ENCODE assay signal across 9 cellular contexts in the genomic region with DNA sequence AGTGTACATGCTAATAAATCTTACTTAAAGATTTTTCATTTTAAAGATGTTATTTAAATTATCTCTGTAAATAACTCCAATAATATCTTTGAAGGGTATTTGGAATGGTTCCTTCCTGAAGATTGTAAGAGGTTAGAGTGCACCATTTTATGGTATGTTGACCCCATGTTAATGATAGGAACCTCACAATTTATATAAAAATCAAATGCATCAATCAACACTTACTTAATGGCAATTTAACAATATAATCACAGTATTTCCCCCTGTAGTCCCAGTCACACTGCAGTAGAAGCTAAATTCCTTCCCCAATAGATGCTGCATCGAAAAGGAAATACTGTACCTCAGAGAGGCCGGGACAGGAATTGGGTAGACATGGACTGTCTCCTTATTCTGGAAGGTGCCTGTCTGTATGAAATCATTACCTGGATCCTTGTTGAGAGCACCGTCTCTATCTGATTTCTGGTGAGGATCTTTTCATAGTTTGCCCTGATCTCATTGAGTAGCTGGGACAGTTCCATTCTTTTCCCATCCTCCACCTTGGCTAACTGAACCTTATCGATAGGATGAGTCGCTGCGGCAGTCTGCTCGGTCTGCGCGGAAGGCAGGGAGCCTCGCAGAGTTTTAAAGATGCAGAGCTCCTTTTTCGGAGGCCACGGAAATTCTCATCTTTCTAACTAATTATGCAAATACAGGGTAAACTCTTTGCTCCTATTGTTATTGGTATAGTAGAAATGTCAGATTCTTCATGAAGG. TPM values are rescaled to one million over a fixed set of nuclear protein-coding genes. Genes with fewer than 3 reads are reported as not detected.
DNase-seq lines count a peak whose midpoint lies in the region; ATAC-seq, FAIRE-seq and TF ChIP-seq lines count a peak whose summit lies in the region.
"Had no signal": no experiment of that assay in that cellular context is flagged by ENCODE, and none has a peak within 500 bp of the region (broad histone marks: within the 10 kb centered on the region; RNA-seq: fewer than 3 reads in every experiment).

A gene (minus strand): TSS at position 596 of the 752 bp plus-strand sequence. CDS start 78 bp downstream, at position 518.

- no peak for DNase-seq in astrocyte of the spinal cord (ENCODE audit: low read depth, low spot score)
- DNase-seq in keratinocyte (ENCODE audit: low read depth, low spot score) = no peak
- no peak for DNase-seq in sigmoid colon
- DNase-seq in NCI-H2107 treated with DMSO at 0.1 percent for 48 hours (lab: John Stamatoyannopoulos, UW; ENCODE audit: unreplicated experiment) = no peak
- DNase-seq in thyroid gland = no peak
- DNase-seq: central memory CD4-positive, alpha-beta T cell; WERI-Rb-1 had no signal

- 7 to 14% methylated on average over 12 of the region's 12 CpGs for WGBS in sigmoid colon, 2 donors
- WGBS in thyroid gland, 2 donors = 7 to 11% methylated on average over 12 of the region's 12 CpGs

- peak within 1 kb of the TSS; percentile 91 for H2AFZ ChIP-seq in keratinocyte (ENCODE audit: control insufficient read depth, low read length)

- H3K9me3 ChIP-seq in HUES48 (ENCODE audit: control insufficient read depth, insufficient read depth, low read length) (no peaks in the 10 kb centered on the region), keratinocyte (ENCODE audit: control insufficient read depth, low read depth, low read length) (no peaks in the 10 kb centered on the region), sigmoid colon (no peaks in the 10 kb centered on the region), thyroid gland (no peaks in the 10 kb centered on the region)

- peak; percentile 17 for FAIRE-seq in keratinocyte (lab: Jason Lieb, UNC)

- no peaks in the 10 kb centered on the region for H4K20me1 ChIP-seq in keratinocyte (ENCODE audit: control insufficient read depth, extremely low read depth, insufficient read depth, low read length)

- TF ChIP-seq POLR2A in sigmoid colon (IDR thresholded peaks at IDR 0.05) (no peak), thyroid gland (IDR thresholded peaks at IDR 0.05) (no peak)

- H3K27me3 ChIP-seq in HUES48 (ENCODE audit: control insufficient read depth, insufficient read depth, low read length) = no peaks in the 10 kb centered on the region; the same call in 1 of the 2 replicates
- no peaks in the 10 kb centered on the region for H3K27me3 ChIP-seq in keratinocyte (ENCODE audit: control insufficient read depth, extremely low read depth, insufficient read depth, low read length)
- peaks cover 0 to 28% (median 0%) of the 10 kb centered on the region in 3 donors for H3K27me3 ChIP-seq in sigmoid colon
- no peaks in the 10 kb centered on the region for H3K27me3 ChIP-seq in thyroid gland

- no peak for ATAC-seq in HG03439 (IDR thresholded peaks at IDR 0.05; ENCODE audit: unreplicated experiment)

- no peak within 1 kb of the TSS for H3K27ac ChIP-seq in HUES48 (ENCODE audit: low read depth, low read length)
- H3K27ac ChIP-seq in keratinocyte (ENCODE audit: control insufficient read depth, insufficient read depth, low read length) = no peak within 1 kb of the TSS
- H3K27ac ChIP-seq in sigmoid colon = no peak within 1 kb of the TSS
- no peak within 1 kb of the TSS for H3K27ac ChIP-seq in thyroid gland
- H3K27ac ChIP-seq: WERI-Rb-1 had no signal

- H3K79me2 ChIP-seq in keratinocyte (ENCODE audit: control insufficient read depth, insufficient read depth, low read length) = no peaks in the 10 kb centered on the region

- H3K4me1 ChIP-seq in HUES48 (ENCODE audit: control insufficient read depth, insufficient read depth, low read length) (no peaks in the 10 kb centered on the region), keratinocyte (ENCODE audit: control insufficient read depth, extremely low read depth, insufficient read depth, low read length) (peaks cover 4% of the 10 kb centered on the region), sigmoid colon (no peaks in the 10 kb centered on the region), thyroid gland (no peaks in the 10 kb centered on the region)

- peak within 1 kb of the TSS; percentile 89 for H3K4me2 ChIP-seq in keratinocyte (ENCODE audit: control insufficient read depth, extremely low read depth, insufficient read depth, low read depth, low read length)

- H3K9ac ChIP-seq in HUES48 (ENCODE audit: low read depth, low read length) (no peak within 1 kb of the TSS), keratinocyte (ENCODE audit: control insufficient read depth, extremely low read depth, insufficient read depth, low read length) (no peak within 1 kb of the TSS)

- TF ChIP-seq EP300 in sigmoid colon (IDR thresholded peaks at IDR 0.05) = no peak

- dilution Hi-C loops in keratinocyte (cut with MboI; ENCODE audit: extremely low pct_ligation_motif_present, low sequenced_read_pairs) = no loop called here

- TF ChIP-seq CTCF in astrocyte of the spinal cord (IDR thresholded peaks at IDR 0.05; ENCODE audit: low read depth, low read length) (no peak), keratinocyte (optimal IDR thresholded peaks at IDR 0.05 in 1 of 3, IDR thresholded peaks at IDR 0.05 in 1 of 3, conservative IDR thresholded peaks at IDR 0.05 in 1 of 3; ENCODE audit: extremely low read depth in 1 of 3, insufficient read depth in 2 of 3, low read length in 3 of 3) (no peak), sigmoid colon (IDR thresholded peaks at IDR 0.05) (no peak), thyroid gland (IDR thresholded peaks at IDR 0.05) (no peak)

- peak within 1 kb of the TSS; percentile 47 for H3K4me3 ChIP-seq in HUES48 (ENCODE audit: low read depth, low read length)
- H3K4me3 ChIP-seq in astrocyte of the spinal cord (ENCODE audit: low read depth, low read length) = peak within 1 kb of the TSS; percentile 12
- H3K4me3 ChIP-seq in keratinocyte (ENCODE audit: control insufficient read depth in 2 of 3, extremely low read depth in 1 of 3, insufficient read depth in 2 of 3, low read depth in 1 of 3, low read length in 3 of 3) = peak within 1 kb of the TSS; percentile 26 to 69 (median 52)
- peak within 1 kb of the TSS in 3 of 4 donors; percentile 20 to 29 (median 23) for H3K4me3 ChIP-seq in sigmoid colon
- H3K4me3 ChIP-seq in thyroid gland (replicated peaks in 1 of 3) = no peak within 1 kb of the TSS

- H3K36me3 ChIP-seq in HUES48 (ENCODE audit: control insufficient read depth, insufficient read depth, low read length) (no peaks in the 10 kb centered on the region), keratinocyte (ENCODE audit: control insufficient read depth in 2 of 2, extremely low read depth in 1 of 2, insufficient read depth in 2 of 2, low read length in 2 of 2) (no peaks in the 10 kb centered on the region), sigmoid colon (no peaks in the 10 kb centered on the region), thyroid gland (no peaks in the 10 kb centered on the region)
- H3K36me3 ChIP-seq: WERI-Rb-1 had no signal

- H3K9me1 ChIP-seq in keratinocyte (ENCODE audit: control insufficient read depth, extremely low read depth, insufficient read depth, low read length) = no peaks in the 10 kb centered on the region

- in situ Hi-C loops in astrocyte of the spinal cord (cut with HindIII; ENCODE audit: low sequenced_read_pairs) = no loop called here

- intact Hi-C loops in sigmoid colon (cut with DNase I) (no loop called here), thyroid gland (cut with DNase I) (no loop called here)

RNA-seq across cellular contexts. Expression of the gene that starts here (rescaled TPM):
- polyA plus RNA-seq in keratinocyte (0.45 to 0.76 TPM (median 0.49 TPM) in 3 replicates), sigmoid colon (1 to 10 TPM in 1 of 3 donors, under 1 TPM in 1, not detected in 1; 0.35 to 3.6 TPM)
- polyA plus RNA-seq in keratinocyte (2011; ENCODE audit: low read depth) = 0.64 TPM
- polyA plus RNA-seq in keratinocyte (2011; cell fraction: cytosol; rRNA removed) = 0.48 and 0.66 TPM in 2 replicates
- 0.47 and 0.63 TPM in 2 replicates for polyA plus RNA-seq in keratinocyte (2011; cell fraction: nucleus; rRNA removed)
- 0.34 TPM in 1 of 2 replicates, not detected in the other for polyA plus RNA-seq in keratinocyte (2012; ENCODE audit: low replicate concordance)
- polyA minus RNA-seq in keratinocyte = 0.19 TPM in 1 of 3 replicates, not detected in the others
- polyA minus RNA-seq in keratinocyte (2011; cell fraction: cytosol; rRNA and poly(A)+ RNA removed) = not detected
- polyA minus RNA-seq in keratinocyte (2011; cell fraction: nucleus; rRNA and poly(A)+ RNA removed) = not detected in 2 replicates
- total RNA-seq in sigmoid colon (1 to 10 TPM in 3 of 4 donors, under 1 TPM in 1; 0.68 to 5.0 (median 4.2) TPM), thyroid gland (1 to 10 TPM in 3 of 4 donors, under 1 TPM in 1; 0.50 to 5.7 (median 2.3) TPM)

Comparison
In these comparisons a context has a peak if more than half of its experiments do, and no peak if none do; other contexts are left out.
1. H3K4me3 ChIP-seq: peak in HUES48 (single experiment), astrocyte of the spinal cord (single experiment), keratinocyte (3 of 3) and sigmoid colon (3 of 4); none in thyroid gland (0 of 3).